ENCODE assay signal across 13 cellular contexts in genomic region chr14:54108481-54109471, GRCh38.
DNase-seq lines count a peak whose midpoint lies in the region; ATAC-seq and TF ChIP-seq lines count a peak whose summit lies in the region.
"Had no signal": no experiment of that assay in that cellular context is flagged by ENCODE, and none has a peak within 500 bp of the region (broad histone marks: within the 10 kb centered on the region; RNA-seq: fewer than 3 reads in every experiment).

No MANE protein-coding gene starts in this region.

- no peaks in the 10 kb centered on the region for H3K36me3 Mint-ChIP-seq in osteocyte (ENCODE audit: unreplicated experiment)
- H3K36me3 Mint-ChIP-seq: stimulated activated memory B cell treated with anti-CD40 and anti-IgM and Interleukin-4, amounts not matched to agents 10 μg/mL and 1 μg/mL and 100 μg/mL, for 72 hours had no signal

- H3K4me1 Mint-ChIP-seq in osteocyte (ENCODE audit: unreplicated experiment), result peaks cover 50% of the 10 kb centered on the region
- H3K4me1 Mint-ChIP-seq: stimulated activated memory B cell treated with anti-CD40 and anti-IgM and Interleukin-4, amounts not matched to agents 10 μg/mL and 1 μg/mL and 100 μg/mL, for 72 hours had no signal

- H3K4me3 Mint-ChIP-seq in osteocyte (ENCODE audit: unreplicated experiment), result no peak overlapping the region
- H3K4me3 Mint-ChIP-seq: stimulated activated memory B cell treated with anti-CD40 and anti-IgM and Interleukin-4, amounts not matched to agents 10 μg/mL and 1 μg/mL and 100 μg/mL, for 72 hours had no signal

- no peaks in the 10 kb centered on the region for H3K27me3 Mint-ChIP-seq in osteocyte (ENCODE audit: unreplicated experiment)

- H3K4me1 ChIP-seq in colonic mucosa, result no peaks in the 10 kb centered on the region

- no peaks in the 10 kb centered on the region for H3K27me3 ChIP-seq in colonic mucosa

- peak overlapping the region; percentile 48 for H3K27ac Mint-ChIP-seq in osteocyte (ENCODE audit: unreplicated experiment)
- H3K27ac Mint-ChIP-seq: stimulated activated memory B cell treated with anti-CD40 and anti-IgM and Interleukin-4, amounts not matched to agents 10 μg/mL and 1 μg/mL and 100 μg/mL, for 72 hours had no signal

- H3K9ac ChIP-seq in colonic mucosa (ENCODE audit: low read depth in 2 of 2, low read length in 2 of 2), result no peak overlapping the region

- ATAC-seq in HG02938 (IDR thresholded peaks at IDR 0.05; ENCODE audit: unreplicated experiment) (no peak), HG03342 (IDR thresholded peaks at IDR 0.05; ENCODE audit: unreplicated experiment) (no peak), left ventricle myocardium superior (no peak)
- ATAC-seq: stimulated activated memory B cell treated with anti-CD40 and anti-IgM and Interleukin-4, amounts not matched to agents 10 μg/mL and 1 μg/mL and 100 μg/mL, for 72 hours had no signal

- no peak overlapping the region for H3K27ac ChIP-seq in colonic mucosa

- no peak overlapping the region for H3K4me3 ChIP-seq in colonic mucosa

- DNase-seq in EH (ENCODE audit: low read depth) (peak; percentile 81), NCI-H446 treated with DMSO at 0.1 percent for 48 hours (lab: John Stamatoyannopoulos, UW) (peak; percentile 69), dedifferentiated amniotic fluid mesenchymal stem cell (ENCODE audit: extremely low spot score) (peak; percentile 33), osteocyte (ENCODE audit: extremely low spot score, unreplicated experiment) (no peak), colonic mucosa (no peak), left ventricle myocardium superior (no peak)
- DNase-seq: activated CD4-positive, alpha-beta T cell treated with anti-CD3 and anti-CD28 coated beads, Interleukin-2, amount 50 U/mL, for 48 hours; amygdala; NCI-H2081; SIG-M5 had no signal

- H3K9me3 Mint-ChIP-seq in osteocyte (ENCODE audit: unreplicated experiment), result peaks cover 5% of the 10 kb centered on the region
- H3K9me3 Mint-ChIP-seq: stimulated activated memory B cell treated with anti-CD40 and anti-IgM and Interleukin-4, amounts not matched to agents 10 μg/mL and 1 μg/mL and 100 μg/mL, for 72 hours had no signal

- no peaks in the 10 kb centered on the region for H3K36me3 ChIP-seq in colonic mucosa

- no peaks in the 10 kb centered on the region for H3K9me3 ChIP-seq in colonic mucosa

- TF ChIP-seq CTCF in osteocyte (IDR thresholded peaks at IDR 0.05), result no peak
- no peak for TF ChIP-seq CTCF in colonic mucosa (IDR thresholded peaks at IDR 0.05)

- intact Hi-C loops in colonic mucosa (cut with DNase I), result no loop called here
- intact Hi-C loops in left ventricle myocardium superior (cut with micrococcal nuclease), result no loop called here

Comparison
In these comparisons a context has a peak if more than half of its experiments do, and no peak if none do; other contexts are left out.
1. DNase-seq: peak in EH (single experiment), NCI-H446 treated with DMSO at 0.1 percent for 48 hours (single experiment) and dedifferentiated amniotic fluid mesenchymal stem cell (single experiment); none in osteocyte (single experiment), colonic mucosa (single experiment) and left ventricle myocardium superior (single experiment).